12 cellular contexts compared by ENCODE assay signal in the genomic region with DNA sequence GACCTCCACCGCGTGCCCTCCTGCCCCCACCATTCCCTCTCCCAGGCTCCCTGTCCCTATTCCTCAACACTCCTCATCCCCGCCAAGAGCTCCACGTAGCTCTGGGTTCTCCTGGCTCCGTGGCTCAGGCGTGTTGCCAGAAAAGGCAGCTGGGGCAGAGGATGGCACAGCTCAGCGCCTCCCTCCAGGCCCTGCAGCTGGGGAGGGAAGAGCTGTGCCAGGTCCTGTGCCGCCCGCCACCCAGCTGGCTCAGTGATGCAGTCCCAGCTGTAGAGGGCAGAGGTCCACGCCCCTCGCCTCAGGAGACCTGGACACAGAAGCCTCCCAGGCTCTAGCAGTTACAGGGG. TPM values are rescaled to one million over a fixed set of nuclear protein-coding genes. Genes with fewer than 3 reads are reported as not detected.
DNase-seq lines count a peak whose midpoint lies in the region; TF ChIP-seq lines count a peak whose summit lies in the region.
"Had no signal": no experiment of that assay in that cellular context is flagged by ENCODE, and none has a peak within 500 bp of the region (broad histone marks: within the 10 kb centered on the region; RNA-seq: fewer than 3 reads in every experiment).

No MANE protein-coding gene starts in this region.

- CTCF ChIA-PET in mammary epithelial cell (lab: Charles Lee; ENCODE audit: low non-redundant PET) = no interaction called here
- CTCF ChIA-PET in PC-9 (lab: Charles Lee) = no interaction called here

- DNase-seq in breast epithelium (ENCODE audit: low spot score in 2 of 2) (no peak), mammary epithelial cell (no peak), globus pallidus (ENCODE audit: low spot score) (peak; percentile 98), neural crest cell (ENCODE audit: low read depth, low spot score) (no peak), NCI-H1436 (lab: John Stamatoyannopoulos, UW) (no peak), PC-9 (no peak), NCI-H1930 (lab: John Stamatoyannopoulos, UW) (no peak)
- DNase-seq in activated CD8-positive, alpha-beta memory T cell treated with anti-CD3 and anti-CD28 coated beads for 24 hours = no peak
- DNase-seq: activated CD4-positive, alpha-beta memory T cell treated with anti-CD3 and anti-CD28 coated beads, Interleukin-2, amount 10 ng/mL, durations not matched to agents 7 days and 5 days; EL; T-helper 1 cell had no signal

- peaks cover 24% of the 10 kb centered on the region for H3K4me1 Mint-ChIP-seq in neural crest cell

- TF ChIP-seq CTCF in breast epithelium (IDR thresholded peaks at IDR 0.05) = no peak
- no peak for TF ChIP-seq CTCF in mammary epithelial cell (conservative IDR thresholded peaks at IDR 0.05 in 1 of 2, IDR thresholded peaks at IDR 0.05 in 1 of 2; ENCODE audit: extremely low read depth in 1 of 2, insufficient read depth in 1 of 2, low read depth in 1 of 2, low read length in 2 of 2)
- no peak for TF ChIP-seq CTCF in neural crest cell (conservative IDR thresholded peaks at IDR 0.05)
- no peak for TF ChIP-seq CTCF in PC-9 (conservative IDR thresholded peaks at IDR 0.05)

- H3K9me3 Mint-ChIP-seq in neural crest cell = no peaks in the 10 kb centered on the region
- H3K9me3 Mint-ChIP-seq: activated CD4-positive, alpha-beta memory T cell treated with anti-CD3 and anti-CD28 coated beads, Interleukin-2, amount 10 ng/mL, durations not matched to agents 7 days and 5 days had no signal

- intact Hi-C loops in breast epithelium (cut with DNase I; ENCODE audit: low total_unique reads) (no loop called here), mammary epithelial cell (cut with micrococcal nuclease) (no loop called here), PC-9 (cut with micrococcal nuclease; ENCODE audit: unreplicated experiment) (no loop called here)

- H3K4me1 ChIP-seq in breast epithelium (peaks cover 13 to 16% of the 10 kb centered on the region in 2 donors), mammary epithelial cell (ENCODE audit: insufficient read depth, low read length) (peaks cover 14% of the 10 kb centered on the region), PC-9 (replicated peaks; ENCODE audit: insufficient read depth) (no peaks in the 10 kb centered on the region)

- in situ Hi-C loops in mammary epithelial cell (cut with MboI; ENCODE audit: low sequenced_read_pairs in 2 of 2) = no loop called here

- H3K79me2 ChIP-seq in mammary epithelial cell (ENCODE audit: insufficient read depth, low read length) = peaks cover 54% of the 10 kb centered on the region
- peaks cover 22% of the 10 kb centered on the region for H3K79me2 ChIP-seq in PC-9 (ENCODE audit: low read depth)

- no peak overlapping the region for H3K9ac ChIP-seq in mammary epithelial cell (ENCODE audit: insufficient read depth, low read length)

- peaks cover 6% of the 10 kb centered on the region; the same call in 1 of the 2 replicates for H3F3A ChIP-seq in PC-9 (ENCODE audit: insufficient read depth, low read depth)

- H3K36me3 ChIP-seq in breast epithelium = no peaks in the 10 kb centered on the region
- peaks cover 6% of the 10 kb centered on the region for H3K36me3 ChIP-seq in mammary epithelial cell (ENCODE audit: insufficient read depth, low read length)
- H3K36me3 ChIP-seq in PC-9 (ENCODE audit: low read depth) = no peaks in the 10 kb centered on the region

- no peaks in the 10 kb centered on the region for H3K27me3 Mint-ChIP-seq in neural crest cell (ENCODE audit: low read depth)
- H3K27me3 Mint-ChIP-seq: activated CD4-positive, alpha-beta memory T cell treated with anti-CD3 and anti-CD28 coated beads, Interleukin-2, amount 10 ng/mL, durations not matched to agents 7 days and 5 days had no signal

- peak overlapping the region; percentile 12 for H3K4me3 Mint-ChIP-seq in neural crest cell
- H3K4me3 Mint-ChIP-seq: activated CD4-positive, alpha-beta memory T cell treated with anti-CD3 and anti-CD28 coated beads, Interleukin-2, amount 10 ng/mL, durations not matched to agents 7 days and 5 days had no signal

- TF ChIP-seq POLR2A in breast epithelium (IDR thresholded peaks at IDR 0.05) = no peak

- 58% methylated on average over 10 of the region's 11 CpGs for WGBS in mammary epithelial cell (ENCODE audit: low coverage, missing lambda C conversion rate)

- BruUV-seq in mammary epithelial cell (replicated peaks; lab: Mats Ljungman, UMichigan) (no TSS peak), PC-9 (replicated peaks; lab: Mats Ljungman, UMichigan) (no TSS peak)

- H3K4me3 ChIP-seq in breast epithelium (no peak overlapping the region), mammary epithelial cell (replicated peaks in 1 of 3; ENCODE audit: insufficient read depth in 1 of 3, low read depth in 2 of 3, low read length in 3 of 3) (no peak overlapping the region), PC-9 (no peak overlapping the region)

- POLR2A ChIA-PET in PC-9 (lab: Charles Lee; ENCODE audit: unreplicated experiment) = interaction anchor here (0.6 kb wide), 1 partner anchor 54 kb away, joined by 15 read pairs; no protein-coding TSS in a partner anchor

- H3K9me2 ChIP-seq in PC-9 (ENCODE audit: insufficient read depth) = no peaks in the 10 kb centered on the region

- no peaks in the 10 kb centered on the region for H3K36me3 Mint-ChIP-seq in neural crest cell (ENCODE audit: low read depth)

- no peak overlapping the region for H2AFZ ChIP-seq in mammary epithelial cell (ENCODE audit: low read depth, low read length)
- H2AFZ ChIP-seq in PC-9 = no peak overlapping the region

- H3K9me3 ChIP-seq in breast epithelium = no peaks in the 10 kb centered on the region
- H3K9me3 ChIP-seq in mammary epithelial cell (replicated peaks; ENCODE audit: insufficient read depth, low read length) = no peaks in the 10 kb centered on the region
- H3K9me3 ChIP-seq in PC-9 (ENCODE audit: insufficient read depth, low read depth) = no peaks in the 10 kb centered on the region

- H3K27ac ChIP-seq in breast epithelium (peak overlapping the region; percentile 25 to 86), mammary epithelial cell (ENCODE audit: insufficient read depth, low read depth, low read length) (no peak overlapping the region), PC-9 (no peak overlapping the region)

- H3K4me2 ChIP-seq in mammary epithelial cell (ENCODE audit: insufficient read depth, low read depth, low read length) = no peak overlapping the region
- H3K4me2 ChIP-seq in PC-9 = no peak overlapping the region

- H4K20me1 ChIP-seq in mammary epithelial cell (ENCODE audit: insufficient read depth, low read length) (no peaks in the 10 kb centered on the region), PC-9 (ENCODE audit: insufficient read depth) (peaks cover 3% of the 10 kb centered on the region; the same call in 1 of the 2 replicates)

- dilution Hi-C loops in mammary epithelial cell (cut with HindIII; ENCODE audit: low sequenced_read_pairs) = no loop called here

- H3K27me3 ChIP-seq in breast epithelium (no peaks in the 10 kb centered on the region), mammary epithelial cell (ENCODE audit: insufficient read depth, low read length) (no peaks in the 10 kb centered on the region), PC-9 (ENCODE audit: insufficient read depth, low read depth) (no peaks in the 10 kb centered on the region)

- H3K27ac Mint-ChIP-seq in neural crest cell (ENCODE audit: unreplicated experiment) = no peak overlapping the region
- H3K27ac Mint-ChIP-seq: activated CD4-positive, alpha-beta memory T cell treated with anti-CD3 and anti-CD28 coated beads, Interleukin-2, amount 10 ng/mL, durations not matched to agents 7 days and 5 days had no signal

RNA-seq across cellular contexts. Expression of a gene that starts 4.2 kb away (rescaled TPM):
- total RNA-seq in breast epithelium (10 to 100 TPM; 26.5 to 55.7 (median 33.8) TPM), mammary epithelial cell (100 to 1,000 TPM in 1 of 2 donors, 10 to 100 TPM in 1; 57.2 to 123 TPM), neural crest cell (31.9 and 32.2 TPM in 2 replicates), PC-9 (2021) (60.3 and 64.2 TPM in 2 replicates)
- 25.5 TPM for polyA plus RNA-seq in mammary epithelial cell
- 162 TPM for polyA minus RNA-seq in mammary epithelial cell

RNA-seq across cellular contexts. Expression of a gene that starts 4.6 kb away (rescaled TPM):
- total RNA-seq in breast epithelium (1 to 10 TPM; 6.4 to 8.0 (median 7.5) TPM), mammary epithelial cell (10 to 100 TPM; 12.6 to 15.2 TPM), neural crest cell (13.7 and 15.3 TPM in 2 replicates), PC-9 (2021) (13.8 and 16.2 TPM in 2 replicates)
- 7.2 TPM for polyA plus RNA-seq in mammary epithelial cell
- polyA minus RNA-seq in mammary epithelial cell = 5.7 TPM

RNA-seq across cellular contexts. Expression of a gene that starts 22.8 kb away (rescaled TPM):
- total RNA-seq in breast epithelium (not detected), mammary epithelial cell (not detected), neural crest cell (not detected in 2 replicates), PC-9 (2021) (0.20 TPM in 1 of 2 replicates, not detected in the other)
- polyA plus RNA-seq in mammary epithelial cell = 0.03 TPM
- not detected for polyA minus RNA-seq in mammary epithelial cell
- total RNA-seq: A673; activated CD4-positive, alpha-beta memory T cell treated with anti-CD3 and anti-CD28 coated beads, Interleukin-2, amount 10 ng/mL, durations not matched to agents 7 days and 5 days had no signal

Comparison
In these comparisons a context has a peak if more than half of its experiments do, and no peak if none do; other contexts are left out.
1. H3K27ac ChIP-seq: peak in breast epithelium (2 of 2); none in mammary epithelial cell (single experiment) and PC-9 (single experiment).